ENCODE assay signal across 20 cellular contexts in genomic region chr1:9597361-9598315, GRCh38.
"Had no signal": no experiment of that assay in that cellular context is flagged by ENCODE, and none has a peak within 500 bp of the region (broad histone marks: within the 10 kb centered on the region; RNA-seq: fewer than 3 reads in every experiment).

No MANE protein-coding gene starts in this region.

- H3K4me3 Mint-ChIP-seq: activated CD8-positive, alpha-beta T cell treated with anti-CD3 and anti-CD28 coated beads, Interleukin-2, amount 10 ng/mL, durations not matched to agents 7 days and 5 days; activated naive CD4-positive, alpha-beta T cell treated with anti-CD3 and anti-CD28 coated beads, Interleukin-2, amount 10 ng/mL, durations not matched to agents 7 days and 5 days; activated naive CD8-positive, alpha-beta T cell treated with anti-CD3 and anti-CD28 coated beads for 36 hours; activated T-cell treated with anti-CD3 and anti-CD28 coated beads, Interleukin-2, amount 50 U/mL, for 72 hours; T-cell had no signal

- H3K4me3 ChIP-seq: SK-N-MC had no signal

- H3K9me3 Mint-ChIP-seq: activated naive CD4-positive, alpha-beta T cell treated with anti-CD3 and anti-CD28 coated beads, Interleukin-2, amount 10 ng/mL, durations not matched to agents 7 days and 5 days; activated naive CD8-positive, alpha-beta T cell treated with anti-CD3 and anti-CD28 coated beads for 36 hours; activated T-cell treated with anti-CD3 and anti-CD28 coated beads, Interleukin-2, amount 50 U/mL, for 72 hours; activated T-helper 2 cell treated with anti-CD3 and anti-CD28 coated beads, Interferon-gamma antibody, Interleukin-2, Interleukin-4, amounts not matched to agents 10 μg/mL and 5 μg/mL and 100 μg/mL, durations not matched to agents 14 hours and 24 hours and 36 hours; T-cell had no signal

- H3K27me3 Mint-ChIP-seq: activated naive CD4-positive, alpha-beta T cell treated with anti-CD3 and anti-CD28 coated beads, Interleukin-2, amount 10 ng/mL, durations not matched to agents 7 days and 5 days; activated naive CD8-positive, alpha-beta T cell treated with anti-CD3 and anti-CD28 coated beads for 36 hours; T-cell had no signal

- H3K27ac Mint-ChIP-seq: activated CD8-positive, alpha-beta T cell treated with anti-CD3 and anti-CD28 coated beads, Interleukin-2, amount 10 ng/mL, durations not matched to agents 7 days and 5 days; activated naive CD4-positive, alpha-beta T cell treated with anti-CD3 and anti-CD28 coated beads, Interleukin-2, amount 10 ng/mL, durations not matched to agents 7 days and 5 days; activated naive CD8-positive, alpha-beta T cell treated with anti-CD3 and anti-CD28 coated beads for 36 hours; activated T-cell treated with anti-CD3 and anti-CD28 coated beads, Interleukin-2, amount 50 U/mL, for 72 hours; activated T-helper 2 cell treated with anti-CD3 and anti-CD28 coated beads, Interferon-gamma antibody, Interleukin-2, Interleukin-4, amounts not matched to agents 10 μg/mL and 5 μg/mL and 100 μg/mL, durations not matched to agents 14 hours and 24 hours and 36 hours; T-cell had no signal

- H3K27ac ChIP-seq: SK-N-MC, VCaP had no signal

- ATAC-seq: activated CD8-positive, alpha-beta T cell treated with anti-CD3 and anti-CD28 coated beads, Interleukin-2, amount 10 ng/mL, durations not matched to agents 7 days and 5 days; activated T-cell treated with anti-CD3 and anti-CD28 coated beads, Interleukin-2, amount 50 U/mL, for 72 hours; PC-3; T-cell had no signal

- DNase-seq: activated CD4-positive, alpha-beta T cell treated with anti-CD3 and anti-CD28 coated beads for 4 hours; activated CD4-positive, alpha-beta T cell treated with anti-CD3 and anti-CD28 coated beads, Interleukin-2, amount 50 U/mL, for 4 hours; activated CD8-positive, alpha-beta T cell treated with anti-CD3 and anti-CD28 coated beads, Interleukin-2, amount 10 ng/mL, durations not matched to agents 7 days and 5 days; activated gamma-delta T cell treated with Interleukin-2 at 50 U/mL for 16 hours; activated naive CD4-positive, alpha-beta T cell treated with anti-CD3 and anti-CD28 coated beads, Interleukin-2, amount 10 ng/mL, durations not matched to agents 7 days and 5 days; activated naive CD8-positive, alpha-beta T cell treated with anti-CD3 and anti-CD28 coated beads for 36 hours; activated T-cell treated with anti-CD3 and anti-CD28 coated beads, Interleukin-2, amount 50 U/mL, for 72 hours; KG1; NCI-H1048; NCI-H146; NCI-H187 treated with DMSO at 0.1 percent for 48 hours; NCI-H2081 treated with DMSO at 0.1 percent for 48 hours; NCI-H446; NCI-H524; PC-3; SIG-M5; T-cell had no signal
